ENCODE assay signal across 9 cellular contexts in the genomic region with DNA sequence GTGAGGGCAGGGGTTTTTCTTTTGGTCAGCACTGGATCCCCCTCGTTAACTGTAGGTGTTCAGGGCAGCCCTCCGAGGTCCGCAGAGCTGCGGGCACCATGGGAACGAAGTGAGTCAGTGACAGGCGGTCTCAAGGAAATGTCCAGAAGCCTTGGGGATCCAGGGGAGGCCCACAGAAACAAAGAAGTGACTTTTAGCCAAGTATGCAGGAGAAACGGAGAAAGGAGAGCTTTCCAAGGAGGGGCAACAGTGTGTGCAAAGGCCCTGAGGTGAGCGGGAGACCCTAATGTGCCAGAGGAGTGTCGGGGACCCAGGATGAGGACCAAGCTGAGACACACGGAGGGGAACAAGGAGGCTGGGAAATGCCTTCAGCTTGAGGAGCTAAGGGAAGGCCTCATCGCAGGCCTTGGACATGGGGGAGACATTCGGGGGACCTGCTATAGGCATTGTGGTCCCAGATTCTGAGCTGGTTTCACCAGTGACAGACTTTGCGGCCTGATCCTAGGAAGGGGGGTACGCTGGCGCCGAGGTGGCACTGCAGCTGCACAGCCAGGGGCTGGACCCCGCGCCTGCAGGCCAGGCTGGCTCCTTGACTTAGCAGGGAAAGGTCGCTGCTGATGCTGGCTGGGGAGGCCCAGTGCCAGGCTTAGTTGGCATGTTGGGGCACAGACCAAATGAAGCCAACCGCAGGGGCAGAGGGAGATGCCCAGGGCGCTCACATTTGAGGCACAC. TPM values are rescaled to one million over a fixed set of nuclear protein-coding genes. Genes with fewer than 3 reads are reported as not detected.
DNase-seq lines count a peak whose midpoint lies in the region; ATAC-seq, FAIRE-seq and TF ChIP-seq lines count a peak whose summit lies in the region.
"Had no signal": no experiment of that assay in that cellular context is flagged by ENCODE, and none has a peak within 500 bp of the region (broad histone marks: within the 10 kb centered on the region; RNA-seq: fewer than 3 reads in every experiment).

No MANE protein-coding gene starts in this region.

- H3K4me1 Mint-ChIP-seq in activated CD4-positive, alpha-beta T cell treated with anti-CD3 and anti-CD28 coated beads for 36 hours: peaks cover 30% of the 10 kb centered on the region
- H3K4me1 Mint-ChIP-seq in activated CD8-positive, alpha-beta T cell treated with anti-CD3 and anti-CD28 coated beads, Interleukin-2, amount 10 ng/mL, durations not matched to agents 7 days and 5 days (ENCODE audit: low read depth): peaks cover 38% of the 10 kb centered on the region

- H3K27ac ChIP-seq in HepG2 (ENCODE audit: extremely low read length, insufficient read depth, low read length) (peak overlapping the region; percentile 77), substantia nigra (ENCODE audit: low read depth, low read length, poor library complexity, severe bottlenecking) (peak overlapping the region; percentile 64)

- no peak for TF ChIP-seq CTCF in HepG2 (CRISPR knock-in tag; IDR thresholded peaks at IDR 0.05)

- H3K27me3 ChIP-seq in HepG2 (ENCODE audit: control insufficient read depth in 1 of 2, insufficient read depth in 2 of 2, low read length in 2 of 2): no peaks in the 10 kb centered on the region
- H3K27me3 ChIP-seq: cardiac muscle cell had no signal

- H3K36me3 Mint-ChIP-seq in activated CD4-positive, alpha-beta T cell treated with anti-CD3 and anti-CD28 coated beads for 36 hours (ENCODE audit: low read depth): peaks cover 20% of the 10 kb centered on the region
- H3K36me3 Mint-ChIP-seq in activated CD8-positive, alpha-beta T cell treated with anti-CD3 and anti-CD28 coated beads, Interleukin-2, amount 10 ng/mL, durations not matched to agents 7 days and 5 days (ENCODE audit: low read depth): peaks cover 32% of the 10 kb centered on the region

- peak overlapping the region; percentile 76 for H3K9ac ChIP-seq in HepG2 (ENCODE audit: insufficient read depth, low read depth, low read length)

- peak overlapping the region; percentile 64 for H3K4me3 Mint-ChIP-seq in activated CD4-positive, alpha-beta T cell treated with anti-CD3 and anti-CD28 coated beads for 36 hours
- H3K4me3 Mint-ChIP-seq in activated CD8-positive, alpha-beta T cell treated with anti-CD3 and anti-CD28 coated beads, Interleukin-2, amount 10 ng/mL, durations not matched to agents 7 days and 5 days: peak overlapping the region; percentile 38

- TF ChIP-seq RAD21 in HepG2 (CRISPR knock-in tag; IDR thresholded peaks at IDR 0.05): no peak

- in situ Hi-C loops in HepG2 (cut with HindIII; ENCODE audit: extremely low pct_ligation_motif_present, low pct_unique_long_range_greater_than_20kb): no loop called here

- H3K36me3 ChIP-seq in HepG2 (replicated peaks in 1 of 2; ENCODE audit: control insufficient read depth in 1 of 2, insufficient read depth in 2 of 2, low read length in 2 of 2): peaks cover 24 to 41% of the 10 kb centered on the region in 2 experiments; a peak in 4 of 5 replicates

- H4K20me1 ChIP-seq in HepG2 (ENCODE audit: insufficient read depth, low read length): peaks cover 5% of the 10 kb centered on the region; the same call in 1 of the 2 replicates

- no peak for TF ChIP-seq EP300 in HepG2 (IDR thresholded peaks at IDR 0.05; ENCODE audit: low read depth in 2 of 2, low read length in 2 of 2)
- no peak for TF ChIP-seq EP300 in HepG2 (CRISPR knock-in tag; IDR thresholded peaks at IDR 0.05; ENCODE audit: borderline replicate concordance)

- POLR2A ChIA-PET in activated CD4-positive, alpha-beta T cell treated with anti-CD3 and anti-CD28 coated beads for 36 hours (lab: Charles Lee): no interaction called here
- POLR2A ChIA-PET in activated CD8-positive, alpha-beta T cell treated with anti-CD3 and anti-CD28 coated beads, Interleukin-2, amount 10 ng/mL, durations not matched to agents 7 days and 5 days (lab: Charles Lee): interaction anchor here (0.5 to 1.1 kb wide), 5 partner anchors 9 to 97 kb away, joined by 3 read pairs; partner anchors contain the start of gene SQSTM1
- POLR2A ChIA-PET in HepG2 (lab: Yijun Ruan, JAX): interaction anchor here (1.0 to 2.3 kb wide), 6 partner anchors 11 to 65 kb away, joined by 3 to 9 read pairs (median 5); partner anchors contain the start of gene SQSTM1

- no peaks in the 10 kb centered on the region for H3K9me3 ChIP-seq in HepG2 (ENCODE audit: low read length)

- no peaks in the 10 kb centered on the region for H3K79me2 ChIP-seq in HepG2 (ENCODE audit: insufficient read depth, low read length)

- WGBS in HepG2 (ENCODE audit: low lambda C conversion rate): 91% methylated on average over 13 of the region's 21 CpGs

- H3K4me3 ChIP-seq in HepG2 (replicated peaks in 1 of 3; ENCODE audit: insufficient read depth in 1 of 3, low read depth in 2 of 3, low read length in 3 of 3): peak overlapping the region; percentile 58 to 78 (median 76); a peak in 5 of 6 replicates

- BruUV-seq in HepG2 (replicated peaks; lab: Mats Ljungman, UMichigan): TSS peak; percentile 47

- H2AFZ ChIP-seq in HepG2 (ENCODE audit: low read length): no peak overlapping the region

- peaks cover 41% of the 10 kb centered on the region for H3K4me1 ChIP-seq in HepG2 (ENCODE audit: insufficient read depth, low read length)

- no peak overlapping the region for H3K27ac Mint-ChIP-seq in activated CD4-positive, alpha-beta T cell treated with anti-CD3 and anti-CD28 coated beads for 36 hours
- H3K27ac Mint-ChIP-seq in activated CD8-positive, alpha-beta T cell treated with anti-CD3 and anti-CD28 coated beads, Interleukin-2, amount 10 ng/mL, durations not matched to agents 7 days and 5 days: peak overlapping the region; percentile 46

- no peaks in the 10 kb centered on the region for H3K27me3 Mint-ChIP-seq in activated CD4-positive, alpha-beta T cell treated with anti-CD3 and anti-CD28 coated beads for 36 hours
- no peaks in the 10 kb centered on the region for H3K27me3 Mint-ChIP-seq in activated CD8-positive, alpha-beta T cell treated with anti-CD3 and anti-CD28 coated beads, Interleukin-2, amount 10 ng/mL, durations not matched to agents 7 days and 5 days (ENCODE audit: low read depth)

- no peak for ATAC-seq in activated CD4-positive, alpha-beta T cell treated with anti-CD3 and anti-CD28 coated beads for 36 hours
- ATAC-seq in activated CD8-positive, alpha-beta T cell treated with anti-CD3 and anti-CD28 coated beads, Interleukin-2, amount 10 ng/mL, durations not matched to agents 7 days and 5 days: no peak
- ATAC-seq in HepG2 (no peak), GM21737 (IDR thresholded peaks at IDR 0.05; ENCODE audit: unreplicated experiment) (no peak), GM21381 (IDR thresholded peaks at IDR 0.05; ENCODE audit: unreplicated experiment) (no peak), GM18511 (IDR thresholded peaks at IDR 0.05; ENCODE audit: unreplicated experiment) (no peak)

- intact Hi-C loops in activated CD4-positive, alpha-beta T cell treated with anti-CD3 and anti-CD28 coated beads for 36 hours (cut with DNase I, micrococcal nuclease): loop anchor here (1.0 to 5.0 kb wide), 8 partner anchors 10 to 138 kb away; partner anchors contain the start of genes CANX (in 1 of the 2), MAML1 (in 1 of the 2) and TBC1D9B (in 1 of the 2)
- intact Hi-C loops in HepG2 (cut with micrococcal nuclease; ENCODE audit: unreplicated experiment): loop anchor here (2.0 kb wide), 1 partner anchor 34 kb away; no protein-coding TSS in a partner anchor

- H3K4me2 ChIP-seq in HepG2 (ENCODE audit: low read depth, low read length): peak overlapping the region; percentile 86

- no peak for TF ChIP-seq POLR2A in HepG2 (IDR thresholded peaks at IDR 0.05; ENCODE audit: insufficient read depth in 1 of 2, low read depth in 2 of 2, low read length in 2 of 2)

- H3K9me3 Mint-ChIP-seq in activated CD4-positive, alpha-beta T cell treated with anti-CD3 and anti-CD28 coated beads for 36 hours (ENCODE audit: low read depth): no peaks in the 10 kb centered on the region
- H3K9me3 Mint-ChIP-seq in activated CD8-positive, alpha-beta T cell treated with anti-CD3 and anti-CD28 coated beads, Interleukin-2, amount 10 ng/mL, durations not matched to agents 7 days and 5 days (ENCODE audit: insufficient read depth): no peaks in the 10 kb centered on the region

- FAIRE-seq in HepG2 (lab: Jason Lieb, UNC): no peak

- CTCF ChIA-PET in activated CD4-positive, alpha-beta T cell treated with anti-CD3 and anti-CD28 coated beads for 36 hours (lab: Charles Lee): interaction anchor here (0.5 to 2.1 kb wide), 9 partner anchors 14 to 109 kb away, joined by 3 to 13 read pairs (median 4); no protein-coding TSS in a partner anchor
- CTCF ChIA-PET in activated CD8-positive, alpha-beta T cell treated with anti-CD3 and anti-CD28 coated beads, Interleukin-2, amount 10 ng/mL, durations not matched to agents 7 days and 5 days (lab: Charles Lee): interaction anchor here (0.7 to 6.3 kb wide), 6 partner anchors 22 to 106 kb away, joined by 3 to 48 read pairs (median 3); partner anchors contain the start of gene SQSTM1
- CTCF ChIA-PET in HepG2 (lab: Yijun Ruan, JAX; ENCODE audit: low intra/inter-chr PET ratio, low total read pairs): interaction anchor here (1.3 to 2.5 kb wide), 2 partner anchors 11 to 34 kb away, joined by 5 to 11 read pairs; no protein-coding TSS in a partner anchor

- no peak for DNase-seq in activated CD4-positive, alpha-beta T cell treated with anti-CD3 and anti-CD28 coated beads for 36 hours
- DNase-seq in activated CD4-positive, alpha-beta T cell treated with anti-CD3 and anti-CD28 coated beads for 1 hour: no peak
- no peak for DNase-seq in activated CD8-positive, alpha-beta T cell treated with anti-CD3 and anti-CD28 coated beads, Interleukin-2, amount 10 ng/mL, durations not matched to agents 7 days and 5 days
- DNase-seq in HepG2 (ENCODE audit: low spot score) (no peak), substantia nigra (lab: John Stamatoyannopoulos, UW) (peak in 1 of 49 donors; percentile 34)

RNA-seq across cellular contexts. Expression of gene LTC4S, which starts 3.3 kb away (rescaled TPM):
- under 1 TPM; 0.39 to 0.42 TPM for total RNA-seq in activated CD4-positive, alpha-beta T cell treated with anti-CD3 and anti-CD28 coated beads for 36 hours
- total RNA-seq in activated CD8-positive, alpha-beta T cell treated with anti-CD3 and anti-CD28 coated beads, Interleukin-2, amount 10 ng/mL, durations not matched to agents 7 days and 5 days: 1 to 10 TPM; 3.7 to 3.8 TPM
- total RNA-seq in HepG2 (2016; rRNA removed; fragmentation: Illumina TruSeq; extraction: Trizol): 0.35 TPM in 1 of 2 replicates, not detected in the other
- total RNA-seq in HepG2 (2016; cell fraction: cytosol; rRNA removed; fragmentation: Illumina TruSeq; extraction: Trizol; ENCODE audit: low read depth): not detected in 2 replicates
- 0.30 TPM in 1 of 2 replicates, not detected in the other for total RNA-seq in HepG2 (2016; cell fraction: insoluble cytoplasmic fraction; rRNA removed; fragmentation: Illumina TruSeq; extraction: Trizol)
- not detected in 2 replicates for total RNA-seq in HepG2 (2016; cell fraction: membrane; rRNA removed; fragmentation: Illumina TruSeq; extraction: Trizol)
- 0.56 TPM in 1 of 2 replicates, not detected in the other for total RNA-seq in HepG2 (2016; cell fraction: nucleus; rRNA removed; fragmentation: Illumina TruSeq; extraction: Trizol)
- polyA plus RNA-seq in HepG2 (2011; rRNA removed): not detected in 2 replicates
- polyA plus RNA-seq in HepG2 (2011; cell fraction: cytosol; rRNA removed): not detected in 2 replicates
- polyA plus RNA-seq in HepG2 (2011; cell fraction: nucleus; rRNA removed): 0.78 and 0.82 TPM in 2 replicates
- polyA plus RNA-seq in HepG2 (2012): not detected in 2 replicates
- not detected in 2 replicates for polyA plus RNA-seq in HepG2 (2016; cell fraction: cytosol; fragmentation: Illumina TruSeq; extraction: Trizol; ENCODE audit: low read depth)
- not detected in 2 replicates for polyA plus RNA-seq in HepG2 (2016; cell fraction: insoluble cytoplasmic fraction; fragmentation: Illumina TruSeq; extraction: Trizol; ENCODE audit: low read depth)
- polyA plus RNA-seq in HepG2 (2016; cell fraction: membrane; fragmentation: Illumina TruSeq; extraction: Trizol; ENCODE audit: low read depth): not detected in 2 replicates
- 0.91 and 1.1 TPM in 2 replicates for polyA plus RNA-seq in HepG2 (2016; cell fraction: nucleus; fragmentation: Illumina TruSeq; extraction: Trizol; ENCODE audit: insufficient read depth, low read depth)
- polyA minus RNA-seq in HepG2 (2011; rRNA and poly(A)+ RNA removed; ENCODE audit: low replicate concordance): 0.44 and 0.47 TPM in 2 replicates
- not detected in 2 replicates for polyA minus RNA-seq in HepG2 (2011; cell fraction: cytosol; rRNA and poly(A)+ RNA removed)
- not detected in 2 replicates for polyA minus RNA-seq in HepG2 (2011; cell fraction: nucleus; rRNA and poly(A)+ RNA removed)

RNA-seq across cellular contexts. Expression of gene MGAT4B, which starts 9.6 kb away (rescaled TPM):
- 10 to 100 TPM; 52.4 to 62.8 TPM for total RNA-seq in activated CD4-positive, alpha-beta T cell treated with anti-CD3 and anti-CD28 coated beads for 36 hours
- 100 to 1,000 TPM in 1 of 2 experiments, 10 to 100 TPM in 1; 85.9 to 103 TPM for total RNA-seq in activated CD8-positive, alpha-beta T cell treated with anti-CD3 and anti-CD28 coated beads, Interleukin-2, amount 10 ng/mL, durations not matched to agents 7 days and 5 days
- total RNA-seq in HepG2 (2016; rRNA removed; fragmentation: Illumina TruSeq; extraction: Trizol): 69.2 and 93.5 TPM in 2 replicates
- 62.1 and 64.9 TPM in 2 replicates for total RNA-seq in HepG2 (2016; cell fraction: cytosol; rRNA removed; fragmentation: Illumina TruSeq; extraction: Trizol; ENCODE audit: low read depth)
- total RNA-seq in HepG2 (2016; cell fraction: insoluble cytoplasmic fraction; rRNA removed; fragmentation: Illumina TruSeq; extraction: Trizol): 62.4 and 88.8 TPM in 2 replicates
- 158 and 164 TPM in 2 replicates for total RNA-seq in HepG2 (2016; cell fraction: membrane; rRNA removed; fragmentation: Illumina TruSeq; extraction: Trizol)
- 79.6 and 99.8 TPM in 2 replicates for total RNA-seq in HepG2 (2016; cell fraction: nucleus; rRNA removed; fragmentation: Illumina TruSeq; extraction: Trizol)
- polyA plus RNA-seq in HepG2 (2011; rRNA removed): 130 and 170 TPM in 2 replicates
- 134 and 140 TPM in 2 replicates for polyA plus RNA-seq in HepG2 (2011; cell fraction: cytosol; rRNA removed)
- 514 and 596 TPM in 2 replicates for polyA plus RNA-seq in HepG2 (2011; cell fraction: nucleus; rRNA removed)
- polyA plus RNA-seq in HepG2 (2012): 117 and 181 TPM in 2 replicates
- polyA plus RNA-seq in HepG2 (2016; cell fraction: cytosol; fragmentation: Illumina TruSeq; extraction: Trizol; ENCODE audit: low read depth): 82.9 and 88.8 TPM in 2 replicates
- 78.6 and 97.2 TPM in 2 replicates for polyA plus RNA-seq in HepG2 (2016; cell fraction: insoluble cytoplasmic fraction; fragmentation: Illumina TruSeq; extraction: Trizol; ENCODE audit: low read depth)
- 156 and 172 TPM in 2 replicates for polyA plus RNA-seq in HepG2 (2016; cell fraction: membrane; fragmentation: Illumina TruSeq; extraction: Trizol; ENCODE audit: low read depth)
- polyA plus RNA-seq in HepG2 (2016; cell fraction: nucleus; fragmentation: Illumina TruSeq; extraction: Trizol; ENCODE audit: insufficient read depth, low read depth): 171 and 174 TPM in 2 replicates
- 166 and 188 TPM in 2 replicates for polyA minus RNA-seq in HepG2 (2011; rRNA and poly(A)+ RNA removed; ENCODE audit: low replicate concordance)
- 100 and 102 TPM in 2 replicates for polyA minus RNA-seq in HepG2 (2011; cell fraction: cytosol; rRNA and poly(A)+ RNA removed)
- 118 and 140 TPM in 2 replicates for polyA minus RNA-seq in HepG2 (2011; cell fraction: nucleus; rRNA and poly(A)+ RNA removed)

RNA-seq across cellular contexts. Expression of gene SQSTM1, which starts 23.7 kb away (rescaled TPM):
- total RNA-seq in activated CD4-positive, alpha-beta T cell treated with anti-CD3 and anti-CD28 coated beads for 36 hours: 10 to 100 TPM; 70.6 to 87.6 TPM
- total RNA-seq in activated CD8-positive, alpha-beta T cell treated with anti-CD3 and anti-CD28 coated beads, Interleukin-2, amount 10 ng/mL, durations not matched to agents 7 days and 5 days: 100 to 1,000 TPM in 1 of 2 experiments, 10 to 100 TPM in 1; 100.0 to 102 TPM
- total RNA-seq in HepG2 (2016; rRNA removed; fragmentation: Illumina TruSeq; extraction: Trizol): 160 and 161 TPM in 2 replicates
- total RNA-seq in HepG2 (2016; cell fraction: cytosol; rRNA removed; fragmentation: Illumina TruSeq; extraction: Trizol; ENCODE audit: low read depth): 45.2 and 49.8 TPM in 2 replicates
- total RNA-seq in HepG2 (2016; cell fraction: insoluble cytoplasmic fraction; rRNA removed; fragmentation: Illumina TruSeq; extraction: Trizol): 158 and 162 TPM in 2 replicates
- total RNA-seq in HepG2 (2016; cell fraction: membrane; rRNA removed; fragmentation: Illumina TruSeq; extraction: Trizol): 63.1 and 66.1 TPM in 2 replicates
- 98.3 and 116 TPM in 2 replicates for total RNA-seq in HepG2 (2016; cell fraction: nucleus; rRNA removed; fragmentation: Illumina TruSeq; extraction: Trizol)
- 90.9 and 126 TPM in 2 replicates for polyA plus RNA-seq in HepG2 (2011; rRNA removed)
- polyA plus RNA-seq in HepG2 (2011; cell fraction: cytosol; rRNA removed): 81.2 and 85.2 TPM in 2 replicates
- polyA plus RNA-seq in HepG2 (2011; cell fraction: nucleus; rRNA removed): 240 and 268 TPM in 2 replicates
- 80.8 and 157 TPM in 2 replicates for polyA plus RNA-seq in HepG2 (2012)
- 43.0 and 45.0 TPM in 2 replicates for polyA plus RNA-seq in HepG2 (2016; cell fraction: cytosol; fragmentation: Illumina TruSeq; extraction: Trizol; ENCODE audit: low read depth)
- 179 and 191 TPM in 2 replicates for polyA plus RNA-seq in HepG2 (2016; cell fraction: insoluble cytoplasmic fraction; fragmentation: Illumina TruSeq; extraction: Trizol; ENCODE audit: low read depth)
- polyA plus RNA-seq in HepG2 (2016; cell fraction: membrane; fragmentation: Illumina TruSeq; extraction: Trizol; ENCODE audit: low read depth): 48.5 and 49.4 TPM in 2 replicates
- polyA plus RNA-seq in HepG2 (2016; cell fraction: nucleus; fragmentation: Illumina TruSeq; extraction: Trizol; ENCODE audit: insufficient read depth, low read depth): 190 and 194 TPM in 2 replicates
- 245 and 268 TPM in 2 replicates for polyA minus RNA-seq in HepG2 (2011; rRNA and poly(A)+ RNA removed; ENCODE audit: low replicate concordance)
- polyA minus RNA-seq in HepG2 (2011; cell fraction: cytosol; rRNA and poly(A)+ RNA removed): 106 and 114 TPM in 2 replicates
- 238 and 284 TPM in 2 replicates for polyA minus RNA-seq in HepG2 (2011; cell fraction: nucleus; rRNA and poly(A)+ RNA removed)
